13 cellular contexts compared by ENCODE assay signal in the genomic region with DNA sequence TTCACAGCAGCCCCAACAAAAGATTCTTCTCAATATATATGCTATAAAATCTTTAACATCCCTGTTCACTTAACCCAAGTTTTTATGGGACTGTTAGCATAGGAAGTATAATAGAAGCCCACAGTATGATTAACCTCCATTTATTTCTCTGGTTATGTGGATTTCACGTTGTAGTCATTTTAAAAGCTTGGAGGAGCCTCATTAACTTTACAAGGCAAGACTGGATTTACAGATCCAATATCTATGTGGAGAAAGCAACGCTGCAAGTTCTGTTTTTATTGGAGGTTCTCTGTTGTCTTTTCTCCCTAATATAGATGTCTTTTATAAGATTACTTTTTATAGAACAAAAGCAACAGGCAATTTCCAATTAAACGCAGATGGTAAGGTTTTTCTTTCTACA.
DNase-seq lines count a peak whose midpoint lies in the region; ATAC-seq and TF ChIP-seq lines count a peak whose summit lies in the region.
"Had no signal": no experiment of that assay in that cellular context is flagged by ENCODE, and none has a peak within 500 bp of the region (broad histone marks: within the 10 kb centered on the region; RNA-seq: fewer than 3 reads in every experiment).

No MANE protein-coding gene starts in this region.

- no peaks in the 10 kb centered on the region for H3K4me1 ChIP-seq in PC-3 (ENCODE audit: insufficient read depth, low read length)

- POLR2A ChIA-PET in PC-3 (lab: Charles Lee; ENCODE audit: unreplicated experiment) = no interaction called here

- H3K79me2 ChIP-seq in PC-3 (ENCODE audit: low read length) = no peaks in the 10 kb centered on the region

- H2AFZ ChIP-seq in PC-3 (ENCODE audit: low read length) = no peak overlapping the region

- no peaks in the 10 kb centered on the region for H4K20me1 ChIP-seq in PC-3 (ENCODE audit: low read length)

- no peaks in the 10 kb centered on the region for H3F3A ChIP-seq in PC-3 (ENCODE audit: low read length, unreplicated experiment)

- BruUV-seq in PC-3 (replicated peaks; lab: Mats Ljungman, UMichigan) = no TSS peak

- intact Hi-C loops in PC-3 (cut with micrococcal nuclease) = no loop called here

- CTCF ChIA-PET in PC-3 (lab: Charles Lee) = no interaction called here

- in situ Hi-C loops in G401 (cut with HindIII; ENCODE audit: low sequenced_read_pairs) = no loop called here

- no peaks in the 10 kb centered on the region for H3K9me2 ChIP-seq in PC-3 (replicated peaks; ENCODE audit: low read length)

- H3K9ac ChIP-seq in PC-3 (ENCODE audit: low read length) = no peak overlapping the region

- no peaks in the 10 kb centered on the region for H3K36me3 ChIP-seq in PC-3 (ENCODE audit: low read depth, low read length)
- H3K36me3 ChIP-seq: HAP-1 had no signal

- no peak for ATAC-seq in PC-3

- H3K9me3 ChIP-seq in PC-3 (ENCODE audit: low read length) = no peaks in the 10 kb centered on the region
- H3K9me3 ChIP-seq: HAP-1 had no signal

- no peak overlapping the region for H3K4me2 ChIP-seq in PC-3 (ENCODE audit: low read length)

- H3K27me3 ChIP-seq in PC-3 (ENCODE audit: low read length) = no peaks in the 10 kb centered on the region

- TF ChIP-seq CTCF in LNCaP clone FGC (IDR thresholded peaks at IDR 0.05; ENCODE audit: control insufficient read depth, extremely low read depth, insufficient read depth) (no peak), PC-3 (conservative IDR thresholded peaks at IDR 0.05; ENCODE audit: low read depth, low read length) (no peak)

- peak; percentile 32 for DNase-seq in G401 (ENCODE audit: low spot score)
- peak; percentile 95 for DNase-seq in LNCaP clone FGC (ENCODE audit: low read depth)
- peak; percentile 15 for DNase-seq in cerebellar cortex (ENCODE audit: low spot score)
- DNase-seq in NCI-H2196 (lab: John Stamatoyannopoulos, UW; ENCODE audit: unreplicated experiment) = no peak
- no peak for DNase-seq in PC-3
- DNase-seq in UCSD-AML1 (lab: John Stamatoyannopoulos, UW; ENCODE audit: unreplicated experiment) = no peak
- DNase-seq: Calu3; CD4-positive, alpha-beta memory T cell; COR-L47; DMS53; DMS79 treated with DMSO at 0.1 percent for 48 hours; GOT3 had no signal

- no peak overlapping the region for H3K27ac ChIP-seq in PC-3 (ENCODE audit: low read length)

- no peak overlapping the region for H3K4me3 ChIP-seq in LNCaP clone FGC (ENCODE audit: low read depth, low read length)
- no peak overlapping the region for H3K4me3 ChIP-seq in PC-3 (ENCODE audit: low read length)
- H3K4me3 ChIP-seq: HAP-1 had no signal

Comparison
In these comparisons a context has a peak if more than half of its experiments do, and no peak if none do; other contexts are left out.
1. DNase-seq: peak in G401 (single experiment), LNCaP clone FGC (single experiment) and cerebellar cortex (single experiment); none in NCI-H2196 (single experiment), PC-3 (single experiment) and UCSD-AML1 (single experiment).